Comparison of ENCODE assay signal across 11 cellular contexts in the genomic region with DNA sequence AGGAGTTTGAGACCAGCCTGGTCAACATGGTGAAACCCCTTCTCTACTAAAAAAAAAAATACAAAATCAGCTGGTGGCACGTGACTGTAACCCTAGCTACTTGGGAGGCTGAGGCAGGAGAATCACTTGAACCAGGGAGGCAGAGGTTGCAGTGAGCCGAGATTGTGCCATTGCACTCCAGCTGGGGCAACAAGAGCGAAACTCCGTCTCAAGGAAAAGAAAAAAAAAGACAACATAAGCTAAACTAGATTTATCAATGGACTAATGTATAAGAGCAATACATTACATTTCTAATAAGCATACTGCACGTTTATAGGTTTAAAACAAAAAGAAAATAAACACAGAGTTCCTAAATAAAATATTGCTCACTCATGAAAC. TPM values are rescaled to one million over a fixed set of nuclear protein-coding genes. Genes with fewer than 3 reads are reported as not detected.
DNase-seq lines count a peak whose midpoint lies in the region; ATAC-seq, FAIRE-seq and TF ChIP-seq lines count a peak whose summit lies in the region.
"Not testable (repeated sequence)": the region's sequence is repeated elsewhere in the genome, so short reads cannot be mapped to it uniquely, and the experiment has no call there.
"Had no signal": no experiment of that assay in that cellular context is flagged by ENCODE, and none has a peak within 500 bp of the region (broad histone marks: within the 10 kb centered on the region; RNA-seq: fewer than 3 reads in every experiment).

No MANE protein-coding gene starts in this region.

- H3K4me2 ChIP-seq in astrocyte (ENCODE audit: low read length) (peak overlapping the region; percentile 64), smooth muscle cell (peak overlapping the region; percentile 79)

- POLR2A ChIA-PET in AG04450 (lab: Yijun Ruan, JAX) = interaction anchor here (0.7 kb wide), 1 partner anchor 19 kb away, joined by 3 read pairs; no protein-coding TSS in a partner anchor
- POLR2A ChIA-PET in activated CD8-positive, alpha-beta T cell treated with anti-CD3 and anti-CD28 coated beads, Interleukin-2, amount 10 ng/mL, durations not matched to agents 7 days and 5 days (lab: Charles Lee) = interaction anchor here (0.9 to 2.4 kb wide), 7 partner anchors 10 to 168 kb away, joined by 3 to 12 read pairs (median 6); a partner anchor contains a TSS

- peak overlapping the region; percentile 21 for H3K27ac ChIP-seq in AG04450 (ENCODE audit: low read depth, low read length)
- H3K27ac ChIP-seq in Peyer's patch = peak overlapping the region; percentile 10 to 64 (median 36)
- not testable (repeated sequence) for H3K27ac ChIP-seq in astrocyte (ENCODE audit: low read depth, low read length); lower lobe of right lung; smooth muscle cell (ENCODE audit: low read depth)

- H3K27me3 Mint-ChIP-seq in activated CD8-positive, alpha-beta T cell treated with anti-CD3 and anti-CD28 coated beads, Interleukin-2, amount 10 ng/mL, durations not matched to agents 7 days and 5 days (ENCODE audit: low read depth) = peaks cover 11% of the 10 kb centered on the region
- H3K27me3 Mint-ChIP-seq in astrocyte (ENCODE audit: low read depth, unreplicated experiment) = not testable (repeated sequence)

- H3K4me1 Mint-ChIP-seq in activated CD8-positive, alpha-beta T cell treated with anti-CD3 and anti-CD28 coated beads, Interleukin-2, amount 10 ng/mL, durations not matched to agents 7 days and 5 days (ENCODE audit: low read depth) = peaks cover 61% of the 10 kb centered on the region
- peaks cover 17% of the 10 kb centered on the region for H3K4me1 Mint-ChIP-seq in astrocyte (ENCODE audit: low read depth, unreplicated experiment)

- H3F3A ChIP-seq in smooth muscle cell (ENCODE audit: low read depth) = not testable (repeated sequence)

- not testable (repeated sequence) for H3K9ac ChIP-seq in astrocyte (ENCODE audit: low read length); smooth muscle cell (ENCODE audit: low read depth)

- TF ChIP-seq CTCF in AG04450 (IDR thresholded peaks at IDR 0.05; ENCODE audit: low read depth, low read length); Peyer's patch (IDR thresholded peaks at IDR 0.05); astrocyte (IDR thresholded peaks at IDR 0.05; ENCODE audit: insufficient read depth, low read depth, low read length); lower lobe of right lung (IDR thresholded peaks at IDR 0.05); smooth muscle cell (IDR thresholded peaks at IDR 0.05; ENCODE audit: borderline replicate concordance, insufficient read depth, poor library complexity, severe bottlenecking): not testable (repeated sequence)

- H3K79me2 ChIP-seq in astrocyte (ENCODE audit: insufficient read depth, low read length); smooth muscle cell (ENCODE audit: low read depth): not testable (repeated sequence)

- H3K27me3 ChIP-seq in AG04450 (ENCODE audit: control insufficient read depth, insufficient read depth, low read length); Peyer's patch; astrocyte (ENCODE audit: insufficient read depth, low read length); lower lobe of right lung (ENCODE audit: low read depth); smooth muscle cell (ENCODE audit: low read depth): not testable (repeated sequence)

- H3K36me3 Mint-ChIP-seq in activated CD8-positive, alpha-beta T cell treated with anti-CD3 and anti-CD28 coated beads, Interleukin-2, amount 10 ng/mL, durations not matched to agents 7 days and 5 days (ENCODE audit: low read depth); astrocyte (ENCODE audit: low read depth, unreplicated experiment): not testable (repeated sequence)

- intact Hi-C loops in lower lobe of right lung (cut with DNase I) = not testable (repeated sequence)

- CTCF ChIA-PET in AG04450 (lab: Charles Lee) = interaction anchor here (0.7 to 2.0 kb wide), 3 partner anchors 39 to 50 kb away, joined by 3 to 4 read pairs (median 3); no protein-coding TSS in a partner anchor
- CTCF ChIA-PET in activated CD8-positive, alpha-beta T cell treated with anti-CD3 and anti-CD28 coated beads, Interleukin-2, amount 10 ng/mL, durations not matched to agents 7 days and 5 days (lab: Charles Lee) = interaction anchor here (0.7 to 6.3 kb wide), 18 partner anchors 9 to 169 kb away, joined by 3 to 138 read pairs (median 3); a partner anchor contains a TSS

- H3K9me3 Mint-ChIP-seq in activated CD8-positive, alpha-beta T cell treated with anti-CD3 and anti-CD28 coated beads, Interleukin-2, amount 10 ng/mL, durations not matched to agents 7 days and 5 days (ENCODE audit: insufficient read depth); astrocyte (ENCODE audit: unreplicated experiment): not testable (repeated sequence)

- not testable (repeated sequence) for H3K9me3 ChIP-seq in AG04450 (ENCODE audit: control insufficient read depth, insufficient read depth, low read length); Peyer's patch; astrocyte (ENCODE audit: insufficient read depth, low read depth, low read length); lower lobe of right lung; smooth muscle cell (replicated peaks; ENCODE audit: low read depth)

- peak overlapping the region; percentile 89 for H3K27ac Mint-ChIP-seq in activated CD8-positive, alpha-beta T cell treated with anti-CD3 and anti-CD28 coated beads, Interleukin-2, amount 10 ng/mL, durations not matched to agents 7 days and 5 days
- not testable (repeated sequence) for H3K27ac Mint-ChIP-seq in astrocyte (ENCODE audit: unreplicated experiment)

- ATAC-seq in GM18519 (IDR thresholded peaks at IDR 0.05; ENCODE audit: low FRiP score, unreplicated experiment) = peak; percentile 3
- peak; percentile 3 for ATAC-seq in HG03108 (IDR thresholded peaks at IDR 0.05; ENCODE audit: unreplicated experiment)
- ATAC-seq in activated CD8-positive, alpha-beta T cell treated with anti-CD3 and anti-CD28 coated beads, Interleukin-2, amount 10 ng/mL, durations not matched to agents 7 days and 5 days = peak; percentile 4
- ATAC-seq in lower lobe of right lung = not testable (repeated sequence)

- WGBS in smooth muscle cell (ENCODE audit: low lambda C conversion rate) = 74% methylated on average over 5 of the region's 5 CpGs

- H3K4me1 ChIP-seq in Peyer's patch (peaks cover 0 to 18% (median 8%) of the 10 kb centered on the region in 4 donors), astrocyte (ENCODE audit: insufficient read depth, low read length) (peaks cover 13% of the 10 kb centered on the region)
- not testable (repeated sequence) for H3K4me1 ChIP-seq in lower lobe of right lung; smooth muscle cell (ENCODE audit: low read depth)

- not testable (repeated sequence) for H2AFZ ChIP-seq in astrocyte (ENCODE audit: low read depth, low read length)
- peak overlapping the region; percentile 21 for H2AFZ ChIP-seq in smooth muscle cell (ENCODE audit: low read depth)

- not testable (repeated sequence) for H4K20me1 ChIP-seq in astrocyte (ENCODE audit: insufficient read depth, low read length); smooth muscle cell (ENCODE audit: low read depth)

- TF ChIP-seq POLR2A in Peyer's patch (IDR thresholded peaks at IDR 0.05) = not testable (repeated sequence)

- H3K4me3 Mint-ChIP-seq in activated CD8-positive, alpha-beta T cell treated with anti-CD3 and anti-CD28 coated beads, Interleukin-2, amount 10 ng/mL, durations not matched to agents 7 days and 5 days = peak overlapping the region; percentile 66
- not testable (repeated sequence) for H3K4me3 Mint-ChIP-seq in astrocyte (ENCODE audit: unreplicated experiment)

- not testable (repeated sequence) for DNase-seq in AG04450 (ENCODE audit: low read depth, low spot score); Peyer's patch; activated CD8-positive, alpha-beta T cell treated with anti-CD3 and anti-CD28 coated beads, Interleukin-2, amount 10 ng/mL, durations not matched to agents 7 days and 5 days; astrocyte (ENCODE audit: low read depth); lower lobe of right lung; smooth muscle cell (lab: John Stamatoyannopoulos, UW; ENCODE audit: unreplicated experiment)

- not testable (repeated sequence) for H3K4me3 ChIP-seq in AG04450 (ENCODE audit: low read depth, low read length); astrocyte (ENCODE audit: insufficient read depth, low read depth, low read length); smooth muscle cell
- peak overlapping the region in 1 of 4 donors; percentile 6 for H3K4me3 ChIP-seq in Peyer's patch
- H3K4me3 ChIP-seq in lower lobe of right lung = peak overlapping the region; percentile 24

- not testable (repeated sequence) for FAIRE-seq in astrocyte (lab: Jason Lieb, UNC)

- not testable (repeated sequence) for H3K36me3 ChIP-seq in Peyer's patch; astrocyte (ENCODE audit: insufficient read depth, low read length); lower lobe of right lung; smooth muscle cell (ENCODE audit: low read depth)

RNA-seq across cellular contexts. Expression of a gene that starts 27.7 kb away (rescaled TPM):
- polyA plus RNA-seq in AG04450 (2011; rRNA removed) = 3.3 and 4.2 TPM in 2 replicates
- polyA minus RNA-seq in AG04450 (2011; rRNA and poly(A)+ RNA removed) = 1.9 and 2.7 TPM in 2 replicates
- 10 to 100 TPM in 1 of 4 donors, 1 to 10 TPM in 1, under 1 TPM in 2; 0.35 to 23.9 (median 1.3) TPM for total RNA-seq in Peyer's patch
- total RNA-seq in activated CD8-positive, alpha-beta T cell treated with anti-CD3 and anti-CD28 coated beads, Interleukin-2, amount 10 ng/mL, durations not matched to agents 7 days and 5 days = under 1 TPM in 1 of 2 experiments, not detected in 1; 0.11 TPM
- 0.32 and 0.36 TPM in 2 replicates for total RNA-seq in astrocyte
- 1.2 TPM for total RNA-seq in lower lobe of right lung
- total RNA-seq in smooth muscle cell = 1.0 and 2.0 TPM in 2 replicates
- polyA plus RNA-seq in smooth muscle cell = 1.7 and 2.7 TPM in 2 replicates
- total RNA-seq: G401 had no signal

RNA-seq across cellular contexts. Expression of a gene that starts 40.6 kb away (rescaled TPM):
- polyA plus RNA-seq in AG04450 (2011; rRNA removed) (0.06 and 0.14 TPM in 2 replicates), smooth muscle cell (0.19 and 1.3 TPM in 2 replicates)
- polyA minus RNA-seq in AG04450 (2011; rRNA and poly(A)+ RNA removed) = 0.46 TPM in 1 of 2 replicates, not detected in the other
- total RNA-seq in Peyer's patch (not detected), astrocyte (not detected in 2 replicates), lower lobe of right lung (not detected), smooth muscle cell (not detected in 2 replicates)
- total RNA-seq in activated CD8-positive, alpha-beta T cell treated with anti-CD3 and anti-CD28 coated beads, Interleukin-2, amount 10 ng/mL, durations not matched to agents 7 days and 5 days = not detected
- total RNA-seq: G401, pulmonary artery endothelial cell, urinary bladder had no signal
- polyA plus RNA-seq: urinary bladder had no signal
